1 cellular context compared by ENCODE assay signal in the genomic region with DNA sequence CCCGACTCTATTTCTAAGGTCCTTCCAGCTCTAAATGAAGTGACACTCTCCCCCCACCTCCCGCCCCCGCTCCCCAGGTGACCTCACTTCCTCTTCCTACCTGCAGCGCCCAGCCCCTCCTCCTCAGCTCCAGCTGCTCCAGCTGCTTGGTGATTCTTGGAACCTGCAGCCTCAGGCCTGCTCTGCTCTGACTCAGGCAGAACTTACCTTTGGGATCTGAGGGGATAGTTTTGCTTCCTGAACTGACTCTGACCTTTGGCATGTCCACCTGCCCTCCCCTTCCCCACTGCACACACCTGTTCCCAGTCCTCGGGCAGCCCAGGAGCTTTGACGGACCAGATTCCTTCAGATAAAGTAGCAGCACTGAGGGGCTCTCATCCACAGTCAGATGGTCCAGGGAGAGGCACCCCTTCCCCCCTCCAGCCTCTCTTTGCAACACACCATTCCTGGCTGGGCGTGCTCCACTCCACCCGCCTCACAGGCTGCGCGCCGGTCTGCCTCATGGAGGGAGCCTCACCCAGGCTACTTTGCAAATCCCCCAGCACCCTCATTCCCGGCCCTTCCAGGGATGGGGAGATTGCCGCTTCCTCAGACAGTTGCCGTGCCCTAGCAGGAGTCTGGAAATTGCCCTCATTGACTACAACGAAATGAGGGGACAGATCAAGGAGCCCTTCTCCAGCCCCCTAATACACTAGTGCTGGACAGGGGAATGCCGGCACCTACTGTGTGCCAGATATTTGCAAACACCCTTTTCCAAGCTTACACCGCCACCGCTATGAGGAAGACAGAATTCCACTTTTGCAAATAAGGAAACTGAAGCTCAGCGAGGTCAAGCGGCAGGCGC.
TF ChIP-seq lines count a peak whose summit lies in the region.

No MANE protein-coding gene starts in this region.

TF ChIP-seq in HepG2, 621 proteins besides CTCF, POLR2A, EP300 and RAD21 (continued from another document):
- no peak for TF ChIP-seq PAXIP1 (CRISPR knock-in tag; conservative IDR thresholded peaks at IDR 0.05)
- no peak for TF ChIP-seq TCF12 (IDR thresholded peaks at IDR 0.05)
- no peak for TF ChIP-seq TCF12 (CRISPR knock-in tag; IDR thresholded peaks at IDR 0.05)
- 0 out of 2 replicates have a peak, but pooled peaks have one; percentile 8 for TF ChIP-seq MEIS2 (CRISPR knock-in tag; IDR thresholded peaks at IDR 0.05)
- peak; percentile 31; the same call in 1 of the 2 replicates for TF ChIP-seq SP4 (CRISPR knock-in tag; IDR thresholded peaks at IDR 0.05)
- TF ChIP-seq ATF7-NPFF (CRISPR knock-in tag; IDR thresholded peaks at IDR 0.05; ENCODE audit: low read depth): no peak
- 0 out of 2 replicates have a peak, but pooled peaks have one; percentile 49 for TF ChIP-seq POLR2AphosphoS5 (IDR thresholded peaks at IDR 0.05; ENCODE audit: low read depth, low read length)
- peak; percentile 62; the same call in 1 of the 2 replicates for TF ChIP-seq ZNF589 (CRISPR knock-in tag; conservative IDR thresholded peaks at IDR 0.05)
- TF ChIP-seq RBM22 (optimal IDR thresholded peaks at IDR 0.05; ENCODE audit: low read length): peak; percentile 35
- TF ChIP-seq, protein P1, sequence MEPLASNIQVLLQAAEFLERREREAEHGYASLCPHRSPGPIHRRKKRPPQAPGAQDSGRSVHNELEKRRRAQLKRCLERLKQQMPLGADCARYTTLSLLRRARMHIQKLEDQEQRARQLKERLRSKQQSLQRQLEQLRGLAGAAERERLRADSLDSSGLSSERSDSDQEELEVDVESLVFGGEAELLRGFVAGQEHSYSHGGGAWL (CRISPR knock-in tag; IDR thresholded peaks at IDR 0.05): no peak; the same call in 1 of the 2 replicates
- TF ChIP-seq, protein P2, sequence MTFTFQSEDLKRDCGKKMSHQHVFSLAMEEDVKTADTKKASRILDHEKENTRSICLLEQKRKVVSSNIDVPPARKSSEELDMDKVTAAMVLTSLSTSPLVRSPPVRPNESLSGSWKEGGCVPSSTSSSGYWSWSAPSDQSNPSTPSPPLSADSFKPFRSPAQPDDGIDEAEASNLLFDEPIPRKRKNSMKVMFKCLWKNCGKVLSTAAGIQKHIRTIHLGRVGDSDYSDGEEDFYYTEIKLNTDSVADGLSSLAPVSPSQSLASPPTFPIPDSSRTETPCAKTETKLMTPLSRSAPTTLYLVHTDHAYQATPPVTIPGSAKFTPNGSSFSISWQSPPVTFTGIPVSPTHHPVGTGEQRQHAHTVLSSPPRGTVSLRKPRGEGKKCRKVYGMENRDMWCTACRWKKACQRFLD (CRISPR knock-in tag; IDR thresholded peaks at IDR 0.05; ENCODE audit: borderline replicate concordance): 0 out of 2 replicates have a peak, but pooled peaks have one; percentile 40
- peak; percentile 32 for TF ChIP-seq AGO2 (optimal IDR thresholded peaks at IDR 0.05; ENCODE audit: low read depth, low read length)
- no peak for TF ChIP-seq SNAPC2 (CRISPR knock-in tag; IDR thresholded peaks at IDR 0.05)
- TF ChIP-seq, protein P3, sequence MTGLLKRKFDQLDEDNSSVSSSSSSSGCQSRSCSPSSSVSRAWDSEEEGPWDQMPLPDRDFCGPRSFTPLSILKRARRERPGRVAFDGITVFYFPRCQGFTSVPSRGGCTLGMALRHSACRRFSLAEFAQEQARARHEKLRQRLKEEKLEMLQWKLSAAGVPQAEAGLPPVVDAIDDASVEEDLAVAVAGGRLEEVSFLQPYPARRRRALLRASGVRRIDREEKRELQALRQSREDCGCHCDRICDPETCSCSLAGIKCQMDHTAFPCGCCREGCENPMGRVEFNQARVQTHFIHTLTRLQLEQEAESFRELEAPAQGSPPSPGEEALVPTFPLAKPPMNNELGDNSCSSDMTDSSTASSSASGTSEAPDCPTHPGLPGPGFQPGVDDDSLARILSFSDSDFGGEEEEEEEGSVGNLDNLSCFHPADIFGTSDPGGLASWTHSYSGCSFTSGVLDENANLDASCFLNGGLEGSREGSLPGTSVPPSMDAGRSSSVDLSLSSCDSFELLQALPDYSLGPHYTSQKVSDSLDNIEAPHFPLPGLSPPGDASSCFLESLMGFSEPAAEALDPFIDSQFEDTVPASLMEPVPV (CRISPR knock-in tag; IDR thresholded peaks at IDR 0.05): 0 out of 2 replicates have a peak, but pooled peaks have one; percentile 27
- 0 out of 2 replicates have a peak, but pooled peaks have one; percentile 17 for TF ChIP-seq MEF2D (CRISPR knock-in tag; IDR thresholded peaks at IDR 0.05)
- 0 out of 2 replicates have a peak, but pooled peaks have one; percentile 59 for TF ChIP-seq FOXO4 (CRISPR knock-in tag; conservative IDR thresholded peaks at IDR 0.05)
- TF ChIP-seq ZNF33B (CRISPR knock-in tag; IDR thresholded peaks at IDR 0.05): no peak; the same call in 1 of the 2 replicates
- no peak for TF ChIP-seq MTA1 (CRISPR knock-in tag; IDR thresholded peaks at IDR 0.05; ENCODE audit: borderline replicate concordance)
- TF ChIP-seq TGIF2 (CRISPR knock-in tag; IDR thresholded peaks at IDR 0.05): peak; percentile 38; the same call in 1 of the 2 replicates
- no peak for TF ChIP-seq PHF20 (CRISPR knock-in tag; IDR thresholded peaks at IDR 0.05)
- TF ChIP-seq ZNF441 (CRISPR knock-in tag; IDR thresholded peaks at IDR 0.05; ENCODE audit: borderline replicate concordance): no peak
- TF ChIP-seq ZNF543 (CRISPR knock-in tag; IDR thresholded peaks at IDR 0.05): 0 out of 2 replicates have a peak, but pooled peaks have one; percentile 42
- TF ChIP-seq, protein P4, sequence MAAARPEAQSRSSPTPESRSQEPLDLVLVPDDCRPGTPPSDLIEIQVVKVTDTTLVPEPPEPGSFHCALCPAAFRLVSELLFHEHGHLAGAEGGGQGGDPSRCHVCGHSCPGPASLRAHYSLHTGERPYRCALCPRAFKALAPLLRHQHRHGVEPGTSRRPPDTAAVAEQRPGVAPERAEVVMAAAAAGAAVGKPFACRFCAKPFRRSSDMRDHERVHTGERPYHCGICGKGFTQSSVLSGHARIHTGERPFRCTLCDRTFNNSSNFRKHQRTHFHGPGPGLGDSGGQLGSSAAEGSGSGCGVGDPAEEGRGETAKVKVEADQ (CRISPR knock-in tag; IDR thresholded peaks at IDR 0.05; ENCODE audit: borderline replicate concordance): no peak
- TF ChIP-seq TOPORS (CRISPR knock-in tag; IDR thresholded peaks at IDR 0.05): 0 out of 2 replicates have a peak, but pooled peaks have one; percentile 59
- peak; percentile 49; the same call in 1 of the 2 replicates for TF ChIP-seq ZBTB2 (CRISPR knock-in tag; IDR thresholded peaks at IDR 0.05; ENCODE audit: low read depth)
- no peak for TF ChIP-seq ZNF598 (CRISPR knock-in tag; IDR thresholded peaks at IDR 0.05; ENCODE audit: borderline replicate concordance)
- 0 out of 2 replicates have a peak, but pooled peaks have one; percentile 45 for TF ChIP-seq ZNF263 (CRISPR knock-in tag; IDR thresholded peaks at IDR 0.05)
- 0 out of 2 replicates have a peak, but pooled peaks have one; percentile 28 for TF ChIP-seq ZNF547 (CRISPR knock-in tag; IDR thresholded peaks at IDR 0.05)
- TF ChIP-seq ZNF281 (CRISPR knock-in tag; IDR thresholded peaks at IDR 0.05; ENCODE audit: borderline replicate concordance): no peak; the same call in 1 of the 2 replicates
- 0 out of 2 replicates have a peak, but pooled peaks have one; percentile 24 for TF ChIP-seq HNF1B (CRISPR knock-in tag; IDR thresholded peaks at IDR 0.05)
- peak; percentile 37 for TF ChIP-seq FOSL2 (CRISPR knock-in tag; IDR thresholded peaks at IDR 0.05)
- TF ChIP-seq MXD1 (CRISPR knock-in tag; IDR thresholded peaks at IDR 0.05): peak; percentile 67; the same call in 1 of the 2 replicates
- no peak for TF ChIP-seq PTBP1 (IDR thresholded peaks at IDR 0.05; ENCODE audit: low read depth, low read length, poor library complexity, severe bottlenecking)
- peak; percentile 65; the same call in 1 of the 2 replicates for TF ChIP-seq ZSCAN22 (CRISPR knock-in tag; IDR thresholded peaks at IDR 0.05)
- TF ChIP-seq ZNF614 (CRISPR knock-in tag; IDR thresholded peaks at IDR 0.05; ENCODE audit: borderline replicate concordance): no peak
